In genomic region chr19:18522124-18522861, GRCh38 we compare ENCODE assay signal across 8 cellular contexts. TPM values are rescaled to one million over a fixed set of nuclear protein-coding genes. Genes with fewer than 3 reads are reported as not detected.
DNase-seq lines count a peak whose midpoint lies in the region; ATAC-seq and TF ChIP-seq lines count a peak whose summit lies in the region.

No MANE protein-coding gene starts in this region.

- peaks cover 0 to 16% (median 9%) of the 10 kb centered on the region in 3 donors for H3K4me1 Mint-ChIP-seq in IgD-negative memory B cell

- no peaks in the 10 kb centered on the region for H3K27me3 Mint-ChIP-seq in IgD-negative memory B cell

- peak overlapping the region; percentile 90 to 96 (median 92) for H3K4me3 Mint-ChIP-seq in IgD-negative memory B cell

- H3K36me3 Mint-ChIP-seq in IgD-negative memory B cell: no peaks in the 10 kb centered on the region

- ATAC-seq in GM21576 (IDR thresholded peaks at IDR 0.05; ENCODE audit: unreplicated experiment): peak; percentile 85

- no peaks in the 10 kb centered on the region for H3K9me3 Mint-ChIP-seq in IgD-negative memory B cell

- peak overlapping the region; percentile 88 to 98 (median 88) for H3K27ac Mint-ChIP-seq in IgD-negative memory B cell

- DNase-seq in DMS114 treated with DMSO at 0.1 percent for 48 hours (lab: John Stamatoyannopoulos, UW; ENCODE audit: unreplicated experiment) (peak; percentile 100), OCI-M1 (lab: John Stamatoyannopoulos, UW) (peak; percentile 100), activated T-cell treated with anti-CD3 and anti-CD28 coated beads for 48 hours (ENCODE audit: low read depth) (peak; percentile 100), erythroblast (lab: John Stamatoyannopoulos, UW) (peak; percentile 100), mucosa of gallbladder (ENCODE audit: low spot score) (peak; percentile 100)
- peak; percentile 100 for DNase-seq in stimulated activated CD8-positive, alpha-beta memory T cell treated with anti-CD3 and anti-CD28 coated beads, Interleukin-4, amount 100 ng/mL, for 4 hours (ENCODE audit: low read depth in 2 of 2, low spot score in 1 of 2)

- no peak for TF ChIP-seq POLR2A in erythroblast (IDR thresholded peaks at IDR 0.05; ENCODE audit: low read length)

RNA-seq across cellular contexts. Expression of gene ELL, which starts 0.4 kb away (rescaled TPM):
- polyA plus RNA-seq in IgD-negative memory B cell: 19.7 TPM
- total RNA-seq in mucosa of gallbladder: 20.1 TPM

RNA-seq across cellular contexts. Expression of gene FKBP8, which starts 21.1 kb away (rescaled TPM):
- polyA plus RNA-seq in IgD-negative memory B cell: 120 TPM
- total RNA-seq in mucosa of gallbladder: 226 TPM

RNA-seq across cellular contexts. Expression of gene KXD1, which starts 35.4 kb away (rescaled TPM):
- polyA plus RNA-seq in IgD-negative memory B cell: 82.8 TPM
- total RNA-seq in mucosa of gallbladder: 70.5 TPM

RNA-seq across cellular contexts. Expression of gene UBA52, which starts 49.4 kb away (rescaled TPM):
- polyA plus RNA-seq in IgD-negative memory B cell: 1,891 TPM
- total RNA-seq in mucosa of gallbladder: 878 TPM

Comparison
In these comparisons a context has a peak if more than half of its experiments do, and no peak if none do; other contexts are left out.
1. Peak in every context shown above with its lines: DNase-seq and ATAC-seq.